Comparison of ENCODE assay signal across 9 cellular contexts in the genomic region with DNA sequence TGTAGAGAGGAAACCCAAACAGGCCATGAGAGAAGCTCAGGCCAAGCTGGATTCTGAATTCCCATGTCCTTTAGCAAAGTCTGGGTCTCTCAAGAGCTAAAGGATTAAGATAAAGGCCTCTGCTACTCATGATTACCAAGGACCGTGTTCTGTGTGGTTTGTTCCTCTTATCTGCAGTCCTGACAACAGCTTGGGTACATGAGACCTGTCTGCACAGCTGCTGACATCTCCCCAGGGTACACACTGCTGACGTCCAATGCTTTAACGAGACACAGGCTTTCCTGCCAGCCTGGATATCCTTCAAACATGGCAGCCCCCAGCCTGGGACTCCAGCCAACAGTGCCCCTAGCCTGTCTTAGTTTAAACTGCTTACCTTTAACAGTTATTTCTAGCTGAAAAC.
"Had no signal": no experiment of that assay in that cellular context is flagged by ENCODE, and none has a peak within 500 bp of the region (broad histone marks: within the 10 kb centered on the region; RNA-seq: fewer than 3 reads in every experiment).

No MANE protein-coding gene starts in this region.

- H3K36me3 Mint-ChIP-seq: activated CD4-positive, alpha-beta memory T cell treated with anti-CD3 and anti-CD28 coated beads for 36 hours; activated naive CD8-positive, alpha-beta T cell treated with anti-CD3 and anti-CD28 coated beads for 36 hours had no signal

- H3K9me3 ChIP-seq: upper lobe of left lung had no signal

- H3K27me3 ChIP-seq: brain microvascular endothelial cell, upper lobe of left lung had no signal

- H3K4me3 Mint-ChIP-seq: activated CD4-positive, alpha-beta memory T cell treated with anti-CD3 and anti-CD28 coated beads for 36 hours; activated naive CD8-positive, alpha-beta T cell treated with anti-CD3 and anti-CD28 coated beads for 36 hours; activated T-cell treated with anti-CD3 and anti-CD28 coated beads, Interleukin-2, amount 50 U/mL, for 72 hours had no signal

- H3K27ac Mint-ChIP-seq: activated CD4-positive, alpha-beta memory T cell treated with anti-CD3 and anti-CD28 coated beads for 36 hours; activated naive CD8-positive, alpha-beta T cell treated with anti-CD3 and anti-CD28 coated beads for 36 hours; activated T-cell treated with anti-CD3 and anti-CD28 coated beads, Interleukin-2, amount 50 U/mL, for 72 hours had no signal

- H3K36me3 ChIP-seq: brain microvascular endothelial cell, upper lobe of left lung had no signal

- H3K9me3 Mint-ChIP-seq: activated CD4-positive, alpha-beta memory T cell treated with anti-CD3 and anti-CD28 coated beads for 36 hours; activated naive CD8-positive, alpha-beta T cell treated with anti-CD3 and anti-CD28 coated beads for 36 hours had no signal

- H3K4me1 Mint-ChIP-seq: activated naive CD8-positive, alpha-beta T cell treated with anti-CD3 and anti-CD28 coated beads for 36 hours had no signal

- H3K27ac ChIP-seq: brain microvascular endothelial cell, upper lobe of left lung had no signal

- DNase-seq: activated CD4-positive, alpha-beta memory T cell treated with anti-CD3 and anti-CD28 coated beads for 36 hours; activated gamma-delta T cell treated with Interleukin-2 at 50 U/mL for 16 hours; activated naive CD8-positive, alpha-beta T cell treated with anti-CD3 and anti-CD28 coated beads for 36 hours; activated T-cell treated with anti-CD3 and anti-CD28 coated beads, Interleukin-2, amount 50 U/mL, for 72 hours; brain microvascular endothelial cell; stimulated activated CD4-positive, alpha-beta T cell treated with anti-CD3 and anti-CD28 coated beads, Interleukin-12 subunit alpha, Interleukin-12 subunit beta, amount 100 ng/mL, for 4 hours; stimulated activated naive CD4-positive, alpha-beta T cell; T-helper 2 cell; upper lobe of left lung had no signal

- H3K4me3 ChIP-seq: upper lobe of left lung had no signal

- H3K27me3 Mint-ChIP-seq: activated CD4-positive, alpha-beta memory T cell treated with anti-CD3 and anti-CD28 coated beads for 36 hours; activated naive CD8-positive, alpha-beta T cell treated with anti-CD3 and anti-CD28 coated beads for 36 hours had no signal

- H3K4me1 ChIP-seq: upper lobe of left lung had no signal
